In the genomic region with DNA sequence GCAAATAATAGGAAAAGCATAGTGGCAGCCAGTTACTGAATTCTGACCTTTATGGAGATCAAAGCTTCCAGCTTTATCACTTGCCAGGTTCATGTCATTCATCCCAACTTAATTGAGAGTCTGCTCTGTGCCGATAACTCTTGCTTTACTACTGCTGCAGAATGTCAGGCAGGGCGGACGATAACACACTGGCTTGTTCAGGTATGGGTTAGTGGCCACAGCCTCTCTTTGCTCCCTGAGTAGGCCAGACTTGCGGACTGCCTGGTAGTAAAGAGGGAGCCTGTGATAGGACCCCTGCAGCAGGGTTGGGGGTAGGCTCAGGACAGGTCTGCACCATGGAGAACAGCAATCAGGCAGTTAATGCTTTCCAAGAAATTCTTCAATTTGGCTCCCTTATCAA, we compare ENCODE assay signal across 29 cellular contexts.
"Had no signal": no experiment of that assay in that cellular context is flagged by ENCODE, and none has a peak within 500 bp of the region (broad histone marks: within the 10 kb centered on the region; RNA-seq: fewer than 3 reads in every experiment).

No MANE protein-coding gene starts in this region.

- H3K27ac ChIP-seq: adrenal gland, body of pancreas, breast epithelium, PC-9, RWPE1, SJCRH30, SK-N-MC, WERI-Rb-1 had no signal

- H3K9me3 ChIP-seq: adrenal gland, body of pancreas, breast epithelium, MG63, SJCRH30 had no signal

- H3K27me3 ChIP-seq: adrenal gland, body of pancreas, breast epithelium, MG63, SJCRH30 had no signal

- ATAC-seq: activated CD4-positive, alpha-beta T cell treated with anti-CD3 and anti-CD28 coated beads for 36 hours; activated CD4-positive, CD25-positive, alpha-beta regulatory T cell treated with anti-CD3 and anti-CD28 coated beads, Interleukin-2, amount 50 U/mL, for 24 hours; activated CD8-positive, alpha-beta T cell treated with anti-CD3 and anti-CD28 coated beads, Interleukin-2, amount 10 ng/mL, durations not matched to agents 7 days and 5 days; body of pancreas had no signal

- H3K4me1 ChIP-seq: adrenal gland, body of pancreas, breast epithelium had no signal

- H3K36me3 ChIP-seq: adrenal gland, breast epithelium, MG63, SJCRH30, WERI-Rb-1 had no signal

- DNase-seq: activated CD4-positive, alpha-beta T cell treated with anti-CD3 and anti-CD28 coated beads for 36 hours; activated CD4-positive, alpha-beta T cell treated with anti-CD3 and anti-CD28 coated beads, Interleukin-2, amount 10 ng/mL, durations not matched to agents 7 days and 5 days; activated CD4-positive, alpha-beta T cell treated with anti-CD3 and anti-CD28 coated beads, Interleukin-2, amount 50 U/mL, for 48 hours; activated CD8-positive, alpha-beta T cell treated with anti-CD3 and anti-CD28 coated beads, Interleukin-2, amount 10 ng/mL, durations not matched to agents 7 days and 5 days; activated gamma-delta T cell; activated naive CD4-positive, alpha-beta T cell treated with Interleukin-2 at 50 U/mL for 16 hours; activated naive CD8-positive, alpha-beta T cell treated with anti-CD3 and anti-CD28 coated beads, Interleukin-2, amount 10 ng/mL, durations not matched to agents 7 days and 5 days; activated T-cell treated with anti-CD3 and anti-CD28 coated beads, Interleukin-2, amount 50 U/mL, for 24 hours; adrenal gland; body of pancreas; caudate nucleus; Kasumi-1; KG1; MG63; MV-4-11; NCI-H1092; NCI-H1436 treated with DMSO at 0.1 percent for 48 hours; NCI-H1694 treated with DMSO at 0.1 percent for 48 hours; NCI-H2029; NCI-H345; NCI-H524 treated with DMSO at 0.1 percent for 48 hours; PC-9; SHP77; SJCRH30; WERI-Rb-1 had no signal

- H3K4me3 ChIP-seq: adrenal gland, body of pancreas, breast epithelium, MG63, PC-9, SJCRH30, SK-N-MC had no signal
